Comparison of ENCODE assay signal across 32 cellular contexts in genomic region chrX:23398570-23398969, GRCh38.
DNase-seq lines count a peak whose midpoint lies in the region; ATAC-seq and TF ChIP-seq lines count a peak whose summit lies in the region.
"Had no signal": no experiment of that assay in that cellular context is flagged by ENCODE, and none has a peak within 500 bp of the region (broad histone marks: within the 10 kb centered on the region; RNA-seq: fewer than 3 reads in every experiment).

No MANE protein-coding gene starts in this region.

- H3K9me3 ChIP-seq in left lung, result no peaks in the 10 kb centered on the region
- H3K9me3 ChIP-seq: A549; BE2C; BLaER1; BLaER1 treated with 17β-estradiol and CSF1 and Interleukin-3, amounts not matched to agents 10 nM and 100 nM; Caco-2 had no signal

- DNase-seq in G401 (ENCODE audit: low spot score) (peak; percentile 79), cerebellar cortex (ENCODE audit: low spot score) (peak; percentile 73), cerebellar nuclear complex (lab: John Stamatoyannopoulos, UW) (peak; percentile 1 to 9), cerebellum (ENCODE audit: low spot score) (peak; percentile 40), NCI-H2107 (lab: John Stamatoyannopoulos, UW) (no peak), left lung (no peak)
- no peak for DNase-seq in activated CD4-positive, alpha-beta T cell treated with anti-CD3 and anti-CD28 coated beads, Interleukin-2, amount 50 U/mL, for 1 hour
- DNase-seq: 8988T; ACHN; AML-193; BE2C; Caco-2; Calu3; CD4-positive, alpha-beta memory T cell; CD4-positive, alpha-beta T cell; CD4-positive, CD25-positive, alpha-beta regulatory T cell; CD8-positive, alpha-beta memory T cell; CD8-positive, alpha-beta T cell; COR-L47; DMS 273 treated with DMSO at 0.1 percent for 48 hours; DMS153; DMS53; DMS79; DMS79 treated with DMSO at 0.1 percent for 48 hours; DND-41; EL had no signal

- in situ Hi-C loops in G401 (cut with HindIII; ENCODE audit: low sequenced_read_pairs), result no loop called here

- H3K27me3 ChIP-seq in left lung, result no peaks in the 10 kb centered on the region
- H3K27me3 ChIP-seq: BE2C; BLaER1; BLaER1 treated with 17β-estradiol and CSF1 and Interleukin-3, amounts not matched to agents 10 nM and 100 nM had no signal

- TF ChIP-seq CTCF in left lung (IDR thresholded peaks at IDR 0.05), result no peak

- no peak for ATAC-seq in HG02938 (IDR thresholded peaks at IDR 0.05; ENCODE audit: unreplicated experiment)
- no peak for ATAC-seq in left lung
- ATAC-seq: A549; CD8-positive, alpha-beta T cell had no signal

- H3K27ac ChIP-seq in left lung, result no peak overlapping the region
- H3K27ac ChIP-seq: 22Rv1; A549; BLaER1; BLaER1 treated with 17β-estradiol and CSF1 and Interleukin-3, amounts not matched to agents 10 nM and 100 nM; C4-2B had no signal

- intact Hi-C loops in left lung (cut with DNase I), result no loop called here

- H3K4me3 ChIP-seq in left lung, result no peak overlapping the region
- H3K4me3 ChIP-seq: A549; BLaER1; BLaER1 treated with 17β-estradiol and CSF1 and Interleukin-3, amounts not matched to agents 10 nM and 100 nM had no signal

- H3K36me3 ChIP-seq in left lung, result no peaks in the 10 kb centered on the region
- H3K36me3 ChIP-seq: BE2C; BLaER1; BLaER1 treated with 17β-estradiol and CSF1 and Interleukin-3, amounts not matched to agents 10 nM and 100 nM had no signal

- H3K4me1 ChIP-seq in left lung, result no peaks in the 10 kb centered on the region
- H3K4me1 ChIP-seq: A549; BE2C; BLaER1; BLaER1 treated with 17β-estradiol and CSF1 and Interleukin-3, amounts not matched to agents 10 nM and 100 nM; Caco-2 had no signal

Comparison
In these comparisons a context has a peak if more than half of its experiments do, and no peak if none do; other contexts are left out.
1. DNase-seq: peak in G401 (single experiment), cerebellar cortex (single experiment), cerebellar nuclear complex (2 of 2) and cerebellum (single experiment); none in NCI-H2107 (single experiment), left lung (0 of 2) and activated CD4-positive, alpha-beta T cell treated with anti-CD3 and anti-CD28 coated beads, Interleukin-2, amount 50 U/mL, for 1 hour (single experiment).